In genomic region chr17:4555863-4556646, GRCh38 we compare ENCODE assay signal across 8 cellular contexts. TPM values are rescaled to one million over a fixed set of nuclear protein-coding genes. Genes with fewer than 3 reads are reported as not detected.
DNase-seq lines count a peak whose midpoint lies in the region; ATAC-seq, FAIRE-seq and TF ChIP-seq lines count a peak whose summit lies in the region.

No MANE protein-coding gene starts in this region.

- H3K4me3 ChIP-seq in A549 (peak overlapping the region; percentile 92), HUES48 (ENCODE audit: low read depth, low read length) (peak overlapping the region; percentile 93), mammary epithelial cell (replicated peaks in 1 of 3; ENCODE audit: insufficient read depth in 1 of 3, low read depth in 2 of 3, low read length in 3 of 3) (peak overlapping the region; percentile 78 to 100 (median 91)), mucosa of rectum (ENCODE audit: low read length in 2 of 2) (peak overlapping the region; percentile 83 to 91)

- TF ChIP-seq POLR2A in A549 (IDR thresholded peaks at IDR 0.05; ENCODE audit: low read length): no peak

- no peaks in the 10 kb centered on the region for H4K20me1 ChIP-seq in mammary epithelial cell (ENCODE audit: insufficient read depth, low read length)

- H3K79me2 ChIP-seq in mammary epithelial cell (ENCODE audit: insufficient read depth, low read length): peaks cover 38% of the 10 kb centered on the region

- POLR2A ChIA-PET in A549 (lab: Yijun Ruan, JAX): interaction anchor here (1.0 to 2.3 kb wide), 7 partner anchors 11 to 57 kb away, joined by 3 to 13 read pairs (median 4); partner anchors contain the start of gene SPNS2

- no peaks in the 10 kb centered on the region for H3K27me3 ChIP-seq in HUES48 (ENCODE audit: control insufficient read depth, insufficient read depth, low read length)
- H3K27me3 ChIP-seq in mammary epithelial cell (ENCODE audit: insufficient read depth, low read length): no peaks in the 10 kb centered on the region
- no peaks in the 10 kb centered on the region for H3K27me3 ChIP-seq in mucosa of rectum (ENCODE audit: control insufficient read depth in 2 of 2, insufficient read depth in 2 of 2, low read length in 2 of 2)

- ATAC-seq in A549: no peak

- peak overlapping the region; percentile 93 for H2AFZ ChIP-seq in mammary epithelial cell (ENCODE audit: low read depth, low read length)

- CTCF ChIA-PET in A549 (lab: Yijun Ruan, JAX) (interaction anchor here (0.8 to 5.9 kb wide), 6 partner anchors 11 to 333 kb away, joined by 3 to 78 read pairs (median 3); no protein-coding TSS in a partner anchor), mammary epithelial cell (lab: Charles Lee; ENCODE audit: low non-redundant PET) (no interaction called here)

- H3K36me3 ChIP-seq in HUES48 (ENCODE audit: control insufficient read depth, insufficient read depth, low read length): peaks cover 31% of the 10 kb centered on the region
- H3K36me3 ChIP-seq in mammary epithelial cell (ENCODE audit: insufficient read depth, low read length): peaks cover 14% of the 10 kb centered on the region
- H3K36me3 ChIP-seq in mucosa of rectum (ENCODE audit: control insufficient read depth in 2 of 2, insufficient read depth in 2 of 2, low read length in 2 of 2): peaks cover 20 to 25% of the 10 kb centered on the region in 2 donors

- H3K4me1 ChIP-seq in A549 (peaks cover 12% of the 10 kb centered on the region), HUES48 (ENCODE audit: control insufficient read depth, insufficient read depth, low read length) (peaks cover 15% of the 10 kb centered on the region), mammary epithelial cell (ENCODE audit: insufficient read depth, low read length) (peaks cover 47% of the 10 kb centered on the region), mucosa of rectum (ENCODE audit: control insufficient read depth in 2 of 2, insufficient read depth in 2 of 2, low read length in 2 of 2) (peaks cover 36 to 40% of the 10 kb centered on the region in 2 donors)

- peak overlapping the region; percentile 64 for H3K9ac ChIP-seq in HUES48 (ENCODE audit: low read depth, low read length)
- peak overlapping the region; percentile 30 for H3K9ac ChIP-seq in mammary epithelial cell (ENCODE audit: insufficient read depth, low read length)
- peak overlapping the region; percentile 59 to 77 for H3K9ac ChIP-seq in mucosa of rectum (ENCODE audit: low read depth in 1 of 2, low read length in 2 of 2)

- no peak for TF ChIP-seq RAD21 in A549 (conservative IDR thresholded peaks at IDR 0.05 in 1 of 2, IDR thresholded peaks at IDR 0.05 in 1 of 2)

- no peak for TF ChIP-seq EP300 in A549 (IDR thresholded peaks at IDR 0.05)

- dilution Hi-C loops in mammary epithelial cell (cut with HindIII; ENCODE audit: low sequenced_read_pairs): no loop called here

- in situ Hi-C loops in mammary epithelial cell (cut with MboI; ENCODE audit: low sequenced_read_pairs in 2 of 2): loop anchor here in 1 of 2 donors (25.0 kb wide), 1 partner anchor 331 kb away; the partner anchor contains the start of gene C17orf107

- peak overlapping the region; percentile 84 to 89 for H3K27ac ChIP-seq in A549
- H3K27ac ChIP-seq in HUES48 (ENCODE audit: low read depth, low read length): peak overlapping the region; percentile 86
- H3K27ac ChIP-seq in mammary epithelial cell (ENCODE audit: insufficient read depth, low read depth, low read length): no peak overlapping the region
- peak overlapping the region; percentile 75 to 84 for H3K27ac ChIP-seq in mucosa of rectum (ENCODE audit: low read depth in 2 of 2, low read length in 2 of 2)

- FAIRE-seq in A549 (lab: Jason Lieb, UNC): no peak

- no peak for TF ChIP-seq CTCF in A549 (IDR thresholded peaks at IDR 0.05)
- no peak for TF ChIP-seq CTCF in mammary epithelial cell (conservative IDR thresholded peaks at IDR 0.05 in 1 of 2, IDR thresholded peaks at IDR 0.05 in 1 of 2; ENCODE audit: extremely low read depth in 1 of 2, insufficient read depth in 1 of 2, low read depth in 1 of 2, low read length in 2 of 2)

- no TSS peak for BruUV-seq in mammary epithelial cell (replicated peaks; lab: Mats Ljungman, UMichigan)

- 74% methylated on average over 15 of the region's 15 CpGs for WGBS in A549 (ENCODE audit: missing lambda C conversion rate)
- 58% methylated on average over 14 of the region's 15 CpGs for WGBS in mammary epithelial cell (ENCODE audit: low coverage, missing lambda C conversion rate)

- H3K9me3 ChIP-seq in A549: no peaks in the 10 kb centered on the region
- no peaks in the 10 kb centered on the region for H3K9me3 ChIP-seq in HUES48 (ENCODE audit: control insufficient read depth, insufficient read depth, low read length)
- H3K9me3 ChIP-seq in mammary epithelial cell (replicated peaks; ENCODE audit: insufficient read depth, low read length): no peaks in the 10 kb centered on the region
- no peaks in the 10 kb centered on the region for H3K9me3 ChIP-seq in mucosa of rectum (ENCODE audit: control insufficient read depth in 2 of 2, low read length in 2 of 2)

- H3K4me2 ChIP-seq in A549 (peak overlapping the region; percentile 87), mammary epithelial cell (ENCODE audit: insufficient read depth, low read depth, low read length) (peak overlapping the region; percentile 73)

- DNase-seq in A549 (ENCODE audit: low read depth in 1 of 2, low spot score in 1 of 2) (no peak), mammary epithelial cell (no peak), NCI-H748 treated with DMSO at 0.1 percent for 48 hours (lab: John Stamatoyannopoulos, UW) (no peak), GOT3 (lab: John Stamatoyannopoulos, UW) (no peak), cerebellar nuclear complex (lab: John Stamatoyannopoulos, UW) (no peak), SKM-1 (lab: John Stamatoyannopoulos, UW; ENCODE audit: unreplicated experiment) (no peak)

- intact Hi-C loops in mammary epithelial cell (cut with micrococcal nuclease): loop anchor here (2.0 kb wide), 2 partner anchors 21 to 135 kb away; no protein-coding TSS in a partner anchor

TF ChIP-seq in A549, 52 proteins besides CTCF, POLR2A, EP300 and RAD21 (continues in another document):
- TF ChIP-seq CBX2 (IDR thresholded peaks at IDR 0.05; ENCODE audit: borderline replicate concordance, low read depth) (no peak), RFX5 (IDR thresholded peaks at IDR 0.05) (no peak), JUNB (IDR thresholded peaks at IDR 0.05) (no peak), BCL3 (IDR thresholded peaks at IDR 0.05) (no peak), KDM5A (IDR thresholded peaks at IDR 0.05) (no peak), MAFK (IDR thresholded peaks at IDR 0.05; ENCODE audit: partially characterized antibody) (no peak), ATOH8 (CRISPR knock-in tag; IDR thresholded peaks at IDR 0.05; ENCODE audit: low read depth) (no peak), KDM1A (IDR thresholded peaks at IDR 0.05; ENCODE audit: low read depth) (no peak), SREBF2 (IDR thresholded peaks at IDR 0.05) (no peak)

RNA-seq across cellular contexts. Expression of gene MYBBP1A, which starts 0.9 kb away (rescaled TPM):
- polyA plus RNA-seq in A549 (2011; rRNA removed) (39.7 and 42.9 TPM in 2 replicates), A549 (2017; fragmentation: RNase III; extraction: RNeasy Plus Mini Kit Qiagen cat#74134 plus additional on column Dnase treatment) (95.0 to 103 TPM (median 95.1 TPM) in 3 replicates), mammary epithelial cell (44.6 TPM)
- polyA plus RNA-seq in A549 (2012; cell fraction: cytosol; rRNA removed): 86.5 and 99.2 TPM in 2 replicates
- 314 and 436 TPM in 2 replicates for polyA plus RNA-seq in A549 (2012; cell fraction: nucleus; rRNA removed)
- polyA minus RNA-seq in A549 (2011; rRNA and poly(A)+ RNA removed): 70.5 and 108 TPM in 2 replicates
- 100 to 1,000 TPM in 1 of 2 donors, 10 to 100 TPM in 1; 63.2 to 105 TPM for total RNA-seq in mammary epithelial cell
- 80.4 TPM for polyA minus RNA-seq in mammary epithelial cell

RNA-seq across cellular contexts. Expression of gene GGT6, which starts 4.3 kb away (rescaled TPM):
- polyA plus RNA-seq in A549 (2011; rRNA removed) (not detected in 2 replicates), A549 (2017; fragmentation: RNase III; extraction: RNeasy Plus Mini Kit Qiagen cat#74134 plus additional on column Dnase treatment) (not detected in 3 replicates), mammary epithelial cell (2.0 TPM)
- polyA plus RNA-seq in A549 (2012; cell fraction: cytosol; rRNA removed): 0.01 TPM in 1 of 2 replicates, not detected in the other
- not detected in 2 replicates for polyA plus RNA-seq in A549 (2012; cell fraction: nucleus; rRNA removed)
- not detected in 2 replicates for polyA minus RNA-seq in A549 (2011; rRNA and poly(A)+ RNA removed)
- 10 to 100 TPM in 1 of 2 donors, 1 to 10 TPM in 1; 3.1 to 13.8 TPM for total RNA-seq in mammary epithelial cell
- polyA minus RNA-seq in mammary epithelial cell: 2.3 TPM

RNA-seq across cellular contexts. Expression of gene SMTNL2, which starts 28.3 kb away (rescaled TPM):
- polyA plus RNA-seq in A549 (2011; rRNA removed) (0.05 and 0.07 TPM in 2 replicates), A549 (2017; fragmentation: RNase III; extraction: RNeasy Plus Mini Kit Qiagen cat#74134 plus additional on column Dnase treatment) (0.06 to 0.21 TPM (median 0.10 TPM) in 3 replicates), mammary epithelial cell (not detected)
- polyA plus RNA-seq in A549 (2012; cell fraction: cytosol; rRNA removed): 0.05 and 0.08 TPM in 2 replicates
- polyA plus RNA-seq in A549 (2012; cell fraction: nucleus; rRNA removed): 0.13 and 0.14 TPM in 2 replicates
- polyA minus RNA-seq in A549 (2011; rRNA and poly(A)+ RNA removed): 0.08 and 0.15 TPM in 2 replicates
- not detected for total RNA-seq in mammary epithelial cell
- polyA minus RNA-seq in mammary epithelial cell: not detected

RNA-seq across cellular contexts. Expression of gene SPNS2, which starts 57.4 kb away (rescaled TPM):
- 0.25 and 0.27 TPM in 2 replicates for polyA plus RNA-seq in A549 (2011; rRNA removed)
- polyA plus RNA-seq in A549 (2012; cell fraction: cytosol; rRNA removed): 0.03 and 0.09 TPM in 2 replicates
- polyA plus RNA-seq in A549 (2012; cell fraction: nucleus; rRNA removed): 0.05 and 0.11 TPM in 2 replicates
- polyA plus RNA-seq in A549 (2017; fragmentation: RNase III; extraction: RNeasy Plus Mini Kit Qiagen cat#74134 plus additional on column Dnase treatment): 0.13 to 0.46 TPM (median 0.38 TPM) in 3 replicates
- polyA minus RNA-seq in A549 (2011; rRNA and poly(A)+ RNA removed): 0.29 and 1.3 TPM in 2 replicates
- under 1 TPM in 1 of 2 donors, not detected in 1; 0.67 TPM for total RNA-seq in mammary epithelial cell
- polyA plus RNA-seq in mammary epithelial cell: not detected
- polyA minus RNA-seq in mammary epithelial cell: 1.3 TPM
